ENCODE assay signal across 2 cellular contexts in the genomic region with DNA sequence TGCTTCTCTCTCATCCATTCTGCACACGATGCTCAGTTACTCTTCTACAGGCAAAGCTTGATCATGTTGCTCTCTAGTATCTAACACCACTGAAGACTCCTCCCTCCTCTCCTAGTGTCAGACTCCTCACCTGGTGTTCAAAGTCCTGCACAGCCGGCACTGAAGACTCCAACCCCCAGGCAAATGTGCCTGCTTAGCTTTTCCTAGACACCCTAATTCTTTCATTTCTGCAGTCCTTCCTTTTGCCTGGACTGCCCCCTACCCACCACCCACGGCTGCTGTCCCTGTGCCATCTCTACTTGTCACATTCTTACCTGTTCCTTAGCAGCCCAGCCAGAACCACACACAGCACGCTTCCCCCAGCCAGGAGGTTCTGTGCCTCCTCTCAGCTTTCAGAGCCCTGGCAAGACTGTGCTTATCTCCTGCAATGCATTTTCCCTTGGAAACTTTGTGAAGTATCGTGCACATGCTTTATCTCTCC.
TF ChIP-seq lines count a peak whose summit lies in the region.

No MANE protein-coding gene starts in this region.

TF ChIP-seq in A549, 52 proteins besides CTCF, POLR2A, EP300 and RAD21 (continued from another document):
- TF ChIP-seq, protein P1, sequence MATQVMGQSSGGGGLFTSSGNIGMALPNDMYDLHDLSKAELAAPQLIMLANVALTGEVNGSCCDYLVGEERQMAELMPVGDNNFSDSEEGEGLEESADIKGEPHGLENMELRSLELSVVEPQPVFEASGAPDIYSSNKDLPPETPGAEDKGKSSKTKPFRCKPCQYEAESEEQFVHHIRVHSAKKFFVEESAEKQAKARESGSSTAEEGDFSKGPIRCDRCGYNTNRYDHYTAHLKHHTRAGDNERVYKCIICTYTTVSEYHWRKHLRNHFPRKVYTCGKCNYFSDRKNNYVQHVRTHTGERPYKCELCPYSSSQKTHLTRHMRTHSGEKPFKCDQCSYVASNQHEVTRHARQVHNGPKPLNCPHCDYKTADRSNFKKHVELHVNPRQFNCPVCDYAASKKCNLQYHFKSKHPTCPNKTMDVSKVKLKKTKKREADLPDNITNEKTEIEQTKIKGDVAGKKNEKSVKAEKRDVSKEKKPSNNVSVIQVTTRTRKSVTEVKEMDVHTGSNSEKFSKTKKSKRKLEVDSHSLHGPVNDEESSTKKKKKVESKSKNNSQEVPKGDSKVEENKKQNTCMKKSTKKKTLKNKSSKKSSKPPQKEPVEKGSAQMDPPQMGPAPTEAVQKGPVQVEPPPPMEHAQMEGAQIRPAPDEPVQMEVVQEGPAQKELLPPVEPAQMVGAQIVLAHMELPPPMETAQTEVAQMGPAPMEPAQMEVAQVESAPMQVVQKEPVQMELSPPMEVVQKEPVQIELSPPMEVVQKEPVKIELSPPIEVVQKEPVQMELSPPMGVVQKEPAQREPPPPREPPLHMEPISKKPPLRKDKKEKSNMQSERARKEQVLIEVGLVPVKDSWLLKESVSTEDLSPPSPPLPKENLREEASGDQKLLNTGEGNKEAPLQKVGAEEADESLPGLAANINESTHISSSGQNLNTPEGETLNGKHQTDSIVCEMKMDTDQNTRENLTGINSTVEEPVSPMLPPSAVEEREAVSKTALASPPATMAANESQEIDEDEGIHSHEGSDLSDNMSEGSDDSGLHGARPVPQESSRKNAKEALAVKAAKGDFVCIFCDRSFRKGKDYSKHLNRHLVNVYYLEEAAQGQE (IDR thresholded peaks at IDR 0.05): no peak
- TF ChIP-seq ESRRA (IDR thresholded peaks at IDR 0.05; ENCODE audit: borderline replicate concordance, low read length) (no peak), HOXB13 (CRISPR knock-in tag; IDR thresholded peaks at IDR 0.05; ENCODE audit: low read depth) (no peak), ZFP36 (IDR thresholded peaks at IDR 0.05; ENCODE audit: borderline replicate concordance, partially characterized antibody) (no peak), ZC3H11A (IDR thresholded peaks at IDR 0.05) (no peak)

TF ChIP-seq in WTC11, 78 proteins besides CTCF, POLR2A, EP300 and RAD21 (continued from another document):
- TF ChIP-seq, protein P2, sequence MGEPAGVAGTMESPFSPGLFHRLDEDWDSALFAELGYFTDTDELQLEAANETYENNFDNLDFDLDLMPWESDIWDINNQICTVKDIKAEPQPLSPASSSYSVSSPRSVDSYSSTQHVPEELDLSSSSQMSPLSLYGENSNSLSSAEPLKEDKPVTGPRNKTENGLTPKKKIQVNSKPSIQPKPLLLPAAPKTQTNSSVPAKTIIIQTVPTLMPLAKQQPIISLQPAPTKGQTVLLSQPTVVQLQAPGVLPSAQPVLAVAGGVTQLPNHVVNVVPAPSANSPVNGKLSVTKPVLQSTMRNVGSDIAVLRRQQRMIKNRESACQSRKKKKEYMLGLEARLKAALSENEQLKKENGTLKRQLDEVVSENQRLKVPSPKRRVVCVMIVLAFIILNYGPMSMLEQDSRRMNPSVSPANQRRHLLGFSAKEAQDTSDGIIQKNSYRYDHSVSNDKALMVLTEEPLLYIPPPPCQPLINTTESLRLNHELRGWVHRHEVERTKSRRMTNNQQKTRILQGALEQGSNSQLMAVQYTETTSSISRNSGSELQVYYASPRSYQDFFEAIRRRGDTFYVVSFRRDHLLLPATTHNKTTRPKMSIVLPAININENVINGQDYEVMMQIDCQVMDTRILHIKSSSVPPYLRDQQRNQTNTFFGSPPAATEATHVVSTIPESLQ (CRISPR knock-in tag; IDR thresholded peaks at IDR 0.05): no peak
- no peak for TF ChIP-seq GTF2I (CRISPR knock-in tag; conservative IDR thresholded peaks at IDR 0.05)
- no peak for TF ChIP-seq ZNF671 (CRISPR knock-in tag; IDR thresholded peaks at IDR 0.05)
- no peak for TF ChIP-seq SP1 (CRISPR knock-in tag; conservative IDR thresholded peaks at IDR 0.05)
- TF ChIP-seq IRF2 (CRISPR knock-in tag; IDR thresholded peaks at IDR 0.05; ENCODE audit: borderline replicate concordance, low read depth): no peak
- TF ChIP-seq ELF4 (CRISPR knock-in tag; IDR thresholded peaks at IDR 0.05; ENCODE audit: low read depth): no peak
- TF ChIP-seq CREB1 (CRISPR knock-in tag; IDR thresholded peaks at IDR 0.05): no peak
- no peak for TF ChIP-seq ZNF232 (CRISPR knock-in tag; IDR thresholded peaks at IDR 0.05)
- TF ChIP-seq JAZF1 (CRISPR knock-in tag; IDR thresholded peaks at IDR 0.05): no peak
